ENCODE assay signal across 8 cellular contexts in genomic region chr3:182258538-182259177, GRCh38.
DNase-seq lines count a peak whose midpoint lies in the region; ATAC-seq and TF ChIP-seq lines count a peak whose summit lies in the region.

No MANE protein-coding gene starts in this region.

- H2AFZ ChIP-seq in GM23338, result no peak overlapping the region

- no peaks in the 10 kb centered on the region for H3K79me2 ChIP-seq in GM23338 (replicated peaks; ENCODE audit: insufficient read depth)

- peaks cover 7% of the 10 kb centered on the region; the same call in 1 of the 2 replicates for H3K4me1 ChIP-seq in GM23338 (ENCODE audit: insufficient read depth)
- H3K4me1 ChIP-seq in CD4-positive, alpha-beta memory T cell (ENCODE audit: insufficient read depth, low read length), result no peaks in the 10 kb centered on the region

- H3K4me1 Mint-ChIP-seq in GM23338, result peaks cover 13% of the 10 kb centered on the region; the same call in 2 of the 3 replicates
- no peaks in the 10 kb centered on the region for H3K4me1 Mint-ChIP-seq in CD4-positive, alpha-beta memory T cell

- no peaks in the 10 kb centered on the region for H3K36me3 Mint-ChIP-seq in GM23338 (ENCODE audit: low read depth)
- H3K36me3 Mint-ChIP-seq in CD4-positive, alpha-beta memory T cell, result no peaks in the 10 kb centered on the region

- no peaks in the 10 kb centered on the region for H3K9me3 ChIP-seq in CD4-positive, alpha-beta memory T cell (ENCODE audit: control insufficient read depth in 1 of 2, low read length in 2 of 2)

- DNase-seq in GM23338 (ENCODE audit: low spot score) (peak; percentile 64), NCI-H460 (ENCODE audit: extremely low read depth, low read depth) (peak; percentile 25), dermis microvascular lymphatic vessel endothelial cell (ENCODE audit: low read depth in 2 of 2) (peak; percentile 5 to 27), occipital lobe (lab: John Stamatoyannopoulos, UW) (peak; percentile 2)
- DNase-seq in CD4-positive, alpha-beta memory T cell, result no peak

- no peak overlapping the region for H3K27ac Mint-ChIP-seq in GM23338
- no peak overlapping the region for H3K27ac Mint-ChIP-seq in CD4-positive, alpha-beta memory T cell

- H3K9me3 Mint-ChIP-seq in GM23338, result no peaks in the 10 kb centered on the region
- H3K9me3 Mint-ChIP-seq in CD4-positive, alpha-beta memory T cell, result peaks cover 0 to 5% (median 0%) of the 10 kb centered on the region in 8 donors

- H3K4me3 ChIP-seq in GM23338, result no peak overlapping the region
- H3K4me3 ChIP-seq in CD4-positive, alpha-beta memory T cell (ENCODE audit: low read length in 2 of 2), result no peak overlapping the region

- H4K20me1 ChIP-seq in GM23338 (replicated peaks; ENCODE audit: insufficient read depth), result no peaks in the 10 kb centered on the region

- POLR2A ChIA-PET in CD4-positive, alpha-beta memory T cell (lab: Charles Lee; ENCODE audit: partially characterized antibody), result no interaction called here

- no peak overlapping the region for H3K4me2 ChIP-seq in GM23338

- H3K27ac ChIP-seq in 22Rv1 (no peak overlapping the region), GM23338 (ENCODE audit: low read depth) (no peak overlapping the region)
- H3K27ac ChIP-seq in CD4-positive, alpha-beta memory T cell (ENCODE audit: low read depth, low read length), result no peak overlapping the region

- no peaks in the 10 kb centered on the region for H3K9me2 ChIP-seq in GM23338 (ENCODE audit: insufficient read depth)

- ATAC-seq in GM23338 (peak; percentile 81), HG03025 (IDR thresholded peaks at IDR 0.05; ENCODE audit: low FRiP score, unreplicated experiment) (no peak), GM18498 (IDR thresholded peaks at IDR 0.05; ENCODE audit: unreplicated experiment) (no peak)

- H3K4me3 Mint-ChIP-seq in GM23338, result no peak overlapping the region
- H3K4me3 Mint-ChIP-seq in CD4-positive, alpha-beta memory T cell, result no peak overlapping the region

- H3K27me3 Mint-ChIP-seq in GM23338 (ENCODE audit: insufficient read depth, low read depth, poor library complexity), result peaks cover 1% of the 10 kb centered on the region
- peaks cover 1 to 4% of the 10 kb centered on the region in 2 donors for H3K27me3 Mint-ChIP-seq in CD4-positive, alpha-beta memory T cell

- peak; percentile 91 for TF ChIP-seq CTCF in 22Rv1 (IDR thresholded peaks at IDR 0.05)
- TF ChIP-seq CTCF in GM23338 (conservative IDR thresholded peaks at IDR 0.05; ENCODE audit: low read depth in 2 of 2), result peak; percentile 87 to 90

- H3F3A ChIP-seq in GM23338 (replicated peaks; ENCODE audit: low read depth), result no peaks in the 10 kb centered on the region

- H3K36me3 ChIP-seq in GM23338 (ENCODE audit: insufficient read depth), result no peaks in the 10 kb centered on the region
- H3K36me3 ChIP-seq in CD4-positive, alpha-beta memory T cell (ENCODE audit: insufficient read depth, low read length), result no peaks in the 10 kb centered on the region

- intact Hi-C loops in CD4-positive, alpha-beta memory T cell (cut with micrococcal nuclease), result no loop called here

- CTCF ChIA-PET in CD4-positive, alpha-beta memory T cell (lab: Charles Lee; ENCODE audit: partially characterized antibody), result no interaction called here

- no peaks in the 10 kb centered on the region for H3K27me3 ChIP-seq in GM23338 (ENCODE audit: insufficient read depth)
- no peaks in the 10 kb centered on the region for H3K27me3 ChIP-seq in CD4-positive, alpha-beta memory T cell (ENCODE audit: insufficient read depth, low read length)

TF ChIP-seq in GM23338, 12 proteins besides CTCF, POLR2A, EP300 and RAD21 (continues in another document):
- no peak for TF ChIP-seq ZNF331 (CRISPR knock-in tag; IDR thresholded peaks at IDR 0.05; ENCODE audit: low read depth)
- no peak for TF ChIP-seq POLR2AphosphoS5 (IDR thresholded peaks at IDR 0.05; ENCODE audit: low read depth)
- TF ChIP-seq CREB1 (CRISPR knock-in tag; IDR thresholded peaks at IDR 0.05; ENCODE audit: low read depth), result no peak
- TF ChIP-seq, protein P1, sequence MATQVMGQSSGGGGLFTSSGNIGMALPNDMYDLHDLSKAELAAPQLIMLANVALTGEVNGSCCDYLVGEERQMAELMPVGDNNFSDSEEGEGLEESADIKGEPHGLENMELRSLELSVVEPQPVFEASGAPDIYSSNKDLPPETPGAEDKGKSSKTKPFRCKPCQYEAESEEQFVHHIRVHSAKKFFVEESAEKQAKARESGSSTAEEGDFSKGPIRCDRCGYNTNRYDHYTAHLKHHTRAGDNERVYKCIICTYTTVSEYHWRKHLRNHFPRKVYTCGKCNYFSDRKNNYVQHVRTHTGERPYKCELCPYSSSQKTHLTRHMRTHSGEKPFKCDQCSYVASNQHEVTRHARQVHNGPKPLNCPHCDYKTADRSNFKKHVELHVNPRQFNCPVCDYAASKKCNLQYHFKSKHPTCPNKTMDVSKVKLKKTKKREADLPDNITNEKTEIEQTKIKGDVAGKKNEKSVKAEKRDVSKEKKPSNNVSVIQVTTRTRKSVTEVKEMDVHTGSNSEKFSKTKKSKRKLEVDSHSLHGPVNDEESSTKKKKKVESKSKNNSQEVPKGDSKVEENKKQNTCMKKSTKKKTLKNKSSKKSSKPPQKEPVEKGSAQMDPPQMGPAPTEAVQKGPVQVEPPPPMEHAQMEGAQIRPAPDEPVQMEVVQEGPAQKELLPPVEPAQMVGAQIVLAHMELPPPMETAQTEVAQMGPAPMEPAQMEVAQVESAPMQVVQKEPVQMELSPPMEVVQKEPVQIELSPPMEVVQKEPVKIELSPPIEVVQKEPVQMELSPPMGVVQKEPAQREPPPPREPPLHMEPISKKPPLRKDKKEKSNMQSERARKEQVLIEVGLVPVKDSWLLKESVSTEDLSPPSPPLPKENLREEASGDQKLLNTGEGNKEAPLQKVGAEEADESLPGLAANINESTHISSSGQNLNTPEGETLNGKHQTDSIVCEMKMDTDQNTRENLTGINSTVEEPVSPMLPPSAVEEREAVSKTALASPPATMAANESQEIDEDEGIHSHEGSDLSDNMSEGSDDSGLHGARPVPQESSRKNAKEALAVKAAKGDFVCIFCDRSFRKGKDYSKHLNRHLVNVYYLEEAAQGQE (IDR thresholded peaks at IDR 0.05; ENCODE audit: unreplicated experiment), result no peak
- no peak for TF ChIP-seq ZNF114 (CRISPR knock-in tag; IDR thresholded peaks at IDR 0.05)
- TF ChIP-seq, protein P2, sequence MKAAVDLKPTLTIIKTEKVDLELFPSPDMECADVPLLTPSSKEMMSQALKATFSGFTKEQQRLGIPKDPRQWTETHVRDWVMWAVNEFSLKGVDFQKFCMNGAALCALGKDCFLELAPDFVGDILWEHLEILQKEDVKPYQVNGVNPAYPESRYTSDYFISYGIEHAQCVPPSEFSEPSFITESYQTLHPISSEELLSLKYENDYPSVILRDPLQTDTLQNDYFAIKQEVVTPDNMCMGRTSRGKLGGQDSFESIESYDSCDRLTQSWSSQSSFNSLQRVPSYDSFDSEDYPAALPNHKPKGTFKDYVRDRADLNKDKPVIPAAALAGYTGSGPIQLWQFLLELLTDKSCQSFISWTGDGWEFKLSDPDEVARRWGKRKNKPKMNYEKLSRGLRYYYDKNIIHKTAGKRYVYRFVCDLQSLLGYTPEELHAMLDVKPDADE (IDR thresholded peaks at IDR 0.05), result no peak
- TF ChIP-seq JUNB (IDR thresholded peaks at IDR 0.05; ENCODE audit: unreplicated experiment), result no peak
- TF ChIP-seq STAT1 (IDR thresholded peaks at IDR 0.05; ENCODE audit: unreplicated experiment), result no peak
- no peak for TF ChIP-seq EZH2 (IDR thresholded peaks at IDR 0.05; ENCODE audit: low read depth, unreplicated experiment)
- no peak for TF ChIP-seq EZH2phosphoT487 (IDR thresholded peaks at IDR 0.05; ENCODE audit: unreplicated experiment)

Comparison
In these comparisons a context has a peak if more than half of its experiments do, and no peak if none do; other contexts are left out.
1. DNase-seq: peak in GM23338 (single experiment), NCI-H460 (single experiment), dermis microvascular lymphatic vessel endothelial cell (2 of 2) and occipital lobe (single experiment); none in CD4-positive, alpha-beta memory T cell (0 of 5).